ENCODE assay signal across 8 cellular contexts in genomic region chr18:9684901-9685738, GRCh38. TPM values are rescaled to one million over a fixed set of nuclear protein-coding genes. Genes with fewer than 3 reads are reported as not detected.
A peak's percentile ranks its signal among the peaks of the same experiment; 100 is the strongest.
DNase-seq lines count a peak whose midpoint lies in the region; ATAC-seq, FAIRE-seq and TF ChIP-seq lines count a peak whose summit lies in the region.

No MANE protein-coding gene starts in this region.

- H3K23ac ChIP-seq in H1 (ENCODE audit: insufficient read length): no peak overlapping the region

- H3K4me3 Mint-ChIP-seq in nephron: no peak overlapping the region

- no peak overlapping the region for H3K27ac ChIP-seq in MM.1S (ENCODE audit: low read length)
- no peak overlapping the region for H3K27ac ChIP-seq in H1 (ENCODE audit: low read depth, low read length)

- intact Hi-C loops in head of caudate nucleus (cut with DNase I): no loop called here

- H3K79me2 ChIP-seq in MM.1S (ENCODE audit: low read length): no peaks in the 10 kb centered on the region
- H3K79me2 ChIP-seq in H1 (ENCODE audit: control insufficient read depth in 1 of 2, insufficient read depth in 2 of 2, low read length in 2 of 2): no peaks in the 10 kb centered on the region

- H3K9ac ChIP-seq in MM.1S (ENCODE audit: low read length) (no peak overlapping the region), H1 (replicated peaks in 1 of 4; ENCODE audit: extremely low read depth in 1 of 4, low read depth in 3 of 4, low read length in 3 of 4) (no peak overlapping the region)

- CTCF ChIA-PET in H1 (lab: Charles Lee; ENCODE audit: partially characterized antibody): interaction anchor here (0.9 to 3.1 kb wide), 9 partner anchors 11 to 266 kb away, joined by 3 to 9 read pairs (median 4); no protein-coding TSS in a partner anchor

- H3K4me2 ChIP-seq in MM.1S (ENCODE audit: low read depth, low read length) (peak overlapping the region; percentile 40; the same call in 1 of the 2 replicates), H1 (ENCODE audit: insufficient read depth in 1 of 2, low read depth in 2 of 2, low read length in 2 of 2) (no peak overlapping the region)

- no peak overlapping the region for H2AK5ac ChIP-seq in H1 (ENCODE audit: low read depth, low read length)

- H3K9me2 ChIP-seq in MM.1S (replicated peaks; ENCODE audit: insufficient read depth, low read length): no peaks in the 10 kb centered on the region

- WGBS in H1 (ENCODE audit: extremely low coverage in 1 of 2, insufficient coverage in 1 of 2, insufficient read length in 1 of 2, insufficient replicate concordance in 2 of 2, low coverage in 1 of 2, low lambda C conversion rate in 2 of 2, missing lambda C conversion rate in 1 of 2), 2 experiments: 88% methylated on average over 11 of the region's 11 CpGs; no CpG with 5 or more reads in 1 of the 2 experiments

- H3K27me3 ChIP-seq in MM.1S (replicated peaks; ENCODE audit: insufficient read depth, low read length) (no peaks in the 10 kb centered on the region), H1 (replicated peaks in 1 of 4; ENCODE audit: control insufficient read depth in 3 of 4, extremely low read depth in 1 of 4, insufficient read depth in 3 of 4, low read length in 3 of 4) (no peaks in the 10 kb centered on the region), HAP-1 (ENCODE audit: low read depth) (no peaks in the 10 kb centered on the region)

- no peak for ATAC-seq in HG02642 (IDR thresholded peaks at IDR 0.05; ENCODE audit: poor library complexity, unreplicated experiment)

- no peak overlapping the region for H3K18ac ChIP-seq in H1 (ENCODE audit: extremely low read depth, low read length)

- H2BK12ac ChIP-seq in H1 (ENCODE audit: low read depth, low read length): no peak overlapping the region

- no peaks in the 10 kb centered on the region for H3K23me2 ChIP-seq in H1 (ENCODE audit: low read depth, low read length)

- no peak overlapping the region for H3K14ac ChIP-seq in H1 (ENCODE audit: insufficient read length)

- no peak overlapping the region for H2BK15ac ChIP-seq in H1 (ENCODE audit: low read length)

- TF ChIP-seq CTCF in AG09309 (IDR thresholded peaks at IDR 0.05; ENCODE audit: control insufficient read depth, insufficient read depth, low read depth, low read length, missing control alignments) (no peak), MM.1S (IDR thresholded peaks at IDR 0.05; ENCODE audit: low read length) (no peak), H1 (IDR thresholded peaks at IDR 0.05; ENCODE audit: control extremely low read depth in 1 of 3, insufficient read depth in 1 of 3, low read depth in 1 of 3, low read length in 3 of 3) (no peak), nephron (IDR thresholded peaks at IDR 0.05; ENCODE audit: unreplicated experiment in 3 of 3) (no peak)

- H4K8ac ChIP-seq in H1 (ENCODE audit: extremely low read depth, insufficient read depth, low read length): no peak overlapping the region; the same call in 1 of the 2 replicates

- no peaks in the 10 kb centered on the region for H3K36me3 ChIP-seq in MM.1S (replicated peaks; ENCODE audit: insufficient read depth, low read length)
- no peaks in the 10 kb centered on the region for H3K36me3 ChIP-seq in H1 (ENCODE audit: control insufficient read depth in 2 of 4, insufficient read depth in 4 of 4, low read length in 3 of 4)
- no peaks in the 10 kb centered on the region for H3K36me3 ChIP-seq in HAP-1 (replicated peaks)

- no peak for TF ChIP-seq RAD21 in H1 (IDR thresholded peaks at IDR 0.05 in 1 of 2, conservative IDR thresholded peaks at IDR 0.05 in 1 of 2; ENCODE audit: low read depth in 2 of 2, low read length in 2 of 2)

- H2AFZ ChIP-seq in MM.1S (ENCODE audit: low read length) (no peak overlapping the region), H1 (ENCODE audit: low read length) (peak overlapping the region; percentile 17; the same call in 1 of the 2 replicates)

- H3K27me3 Mint-ChIP-seq in nephron (ENCODE audit: low read depth): no peaks in the 10 kb centered on the region

- H3K9me3 ChIP-seq in MM.1S (replicated peaks; ENCODE audit: insufficient read depth, low read length) (no peaks in the 10 kb centered on the region), H1 (ENCODE audit: insufficient read depth in 2 of 2, low read depth in 1 of 2, low read length in 1 of 2) (no peaks in the 10 kb centered on the region), HAP-1 (no peaks in the 10 kb centered on the region)

- peaks cover 15% of the 10 kb centered on the region for H3K4me1 Mint-ChIP-seq in nephron

- POLR2A ChIA-PET in H1 (lab: Charles Lee; ENCODE audit: partially characterized antibody): no interaction called here

- no peak overlapping the region for H2BK5ac ChIP-seq in H1 (ENCODE audit: low read depth, low read length)

- no peak overlapping the region for H4K91ac ChIP-seq in H1 (replicated peaks; ENCODE audit: insufficient read length, low read length)

- H3K9me3 Mint-ChIP-seq in nephron: peaks cover 4% of the 10 kb centered on the region

- no peak for DNase-seq in AG09309 (ENCODE audit: low read depth)
- no peak for DNase-seq in MM.1S
- no peak for DNase-seq in H1 (ENCODE audit: low read depth in 1 of 2, low spot score in 2 of 2)
- no peak for DNase-seq in head of caudate nucleus
- no peak for DNase-seq in HAP-1 (ENCODE audit: low spot score in 2 of 2)
- DNase-seq in amygdala (lab: John Stamatoyannopoulos, UW): no peak

- no peak for TF ChIP-seq POLR2A in H1 (IDR thresholded peaks at IDR 0.05; ENCODE audit: control extremely low read depth in 1 of 2, low read depth in 2 of 2, low read length in 2 of 2)

- no peaks in the 10 kb centered on the region for H3K36me3 Mint-ChIP-seq in nephron (ENCODE audit: low read depth)

- H3K4me3 ChIP-seq in AG09309 (ENCODE audit: control insufficient read depth, low read depth, low read length) (peak overlapping the region; percentile 3), MM.1S (ENCODE audit: low read length) (no peak overlapping the region), H1 (ENCODE audit: extremely low read depth in 1 of 4, insufficient read depth in 2 of 4, low read depth in 3 of 4, low read length in 4 of 4) (no peak overlapping the region), HAP-1 (no peak overlapping the region)

- TF ChIP-seq EP300 in H1 (IDR thresholded peaks at IDR 0.05; ENCODE audit: borderline replicate concordance in 1 of 2, low read depth in 2 of 2, low read length in 2 of 2): no peak

- no peak overlapping the region for H2BK120ac ChIP-seq in H1 (replicated peaks; ENCODE audit: low read depth, low read length)

- FAIRE-seq in H1 (lab: Jason Lieb, UNC): no peak

- in situ Hi-C loops in HAP-1 (cut with MboI; ENCODE audit: low sequenced_read_pairs): no loop called here

- no peaks in the 10 kb centered on the region for H3K79me1 ChIP-seq in H1 (ENCODE audit: low read depth, low read length)

- no peak overlapping the region for H3K56ac ChIP-seq in H1 (replicated peaks; ENCODE audit: insufficient read length, low read depth, low read length)

- no peak overlapping the region for H4K5ac ChIP-seq in H1 (ENCODE audit: insufficient read length, low read depth, low read length)

- no peak overlapping the region for H3K4ac ChIP-seq in H1 (replicated peaks; ENCODE audit: insufficient read length, low read depth, low read length)

- H4K20me1 ChIP-seq in MM.1S (ENCODE audit: insufficient read depth, low read length) (no peaks in the 10 kb centered on the region), H1 (replicated peaks in 1 of 2; ENCODE audit: control insufficient read depth in 1 of 2, insufficient read depth in 2 of 2, low read length in 2 of 2) (no peaks in the 10 kb centered on the region)

- peak overlapping the region in 2 of 3 experiments; percentile 26 to 77 for H3K27ac Mint-ChIP-seq in nephron

- H2BK20ac ChIP-seq in H1 (ENCODE audit: low read length): no peak overlapping the region

- H3F3A ChIP-seq in MM.1S (ENCODE audit: insufficient read depth, low read length): no peaks in the 10 kb centered on the region

- H3K4me1 ChIP-seq in MM.1S (ENCODE audit: low read length) (0 out of 2 replicates have a peak, but pooled peaks cover 6% of the 10 kb centered on the region), H1 (replicated peaks in 1 of 4; ENCODE audit: control insufficient read depth in 3 of 4, insufficient read depth in 4 of 4, low read length in 3 of 4) (peaks cover 0 to 9% (median 5%) of the 10 kb centered on the region in 4 experiments; a peak in 3 of 7 replicates), HAP-1 (no peaks in the 10 kb centered on the region)

TF ChIP-seq in H1, 55 proteins besides CTCF, POLR2A, EP300 and RAD21:
- TF ChIP-seq GABPA (IDR thresholded peaks at IDR 0.05; ENCODE audit: borderline replicate concordance, insufficient read depth, low read length): no peak

RNA-seq across cellular contexts. Expression of gene RAB31, which starts 23.0 kb away (rescaled TPM):
- total RNA-seq in H1 (2021; fragmentation: NEBNext Ultra II Directional; extraction: Animal tissue kit (Norgen Biotek cat#: 25700)): 39.3 and 40.9 TPM in 2 replicates
- polyA plus RNA-seq in H1 (2011; rRNA removed): 15.2 TPM in 2 replicates
- 16.7 TPM for polyA plus RNA-seq in H1 (2011; cell fraction: cytosol; rRNA removed)
- 27.4 TPM for polyA plus RNA-seq in H1 (2011; cell fraction: nucleus; rRNA removed)
- polyA plus RNA-seq in H1 (2012, experiment 1 of 2): 17.8 to 28.0 TPM (median 22.6 TPM) in 4 replicates
- 6.0 TPM for polyA plus RNA-seq in H1 (2012, experiment 2 of 2)
- polyA plus RNA-seq in H1 (2013, experiment 1 of 2): 65.4 TPM
- 69.7 TPM for polyA plus RNA-seq in H1 (2013, experiment 2 of 2)
- 54.0 and 57.9 TPM in 2 replicates for polyA minus RNA-seq in H1 (2011; rRNA and poly(A)+ RNA removed)
- 14.6 TPM for polyA minus RNA-seq in H1 (2011; cell fraction: cytosol; rRNA and poly(A)+ RNA removed)
- 33.4 TPM for polyA minus RNA-seq in H1 (2011; cell fraction: nucleus; rRNA and poly(A)+ RNA removed)
